ENCODE assay signal across 8 cellular contexts in the genomic region with DNA sequence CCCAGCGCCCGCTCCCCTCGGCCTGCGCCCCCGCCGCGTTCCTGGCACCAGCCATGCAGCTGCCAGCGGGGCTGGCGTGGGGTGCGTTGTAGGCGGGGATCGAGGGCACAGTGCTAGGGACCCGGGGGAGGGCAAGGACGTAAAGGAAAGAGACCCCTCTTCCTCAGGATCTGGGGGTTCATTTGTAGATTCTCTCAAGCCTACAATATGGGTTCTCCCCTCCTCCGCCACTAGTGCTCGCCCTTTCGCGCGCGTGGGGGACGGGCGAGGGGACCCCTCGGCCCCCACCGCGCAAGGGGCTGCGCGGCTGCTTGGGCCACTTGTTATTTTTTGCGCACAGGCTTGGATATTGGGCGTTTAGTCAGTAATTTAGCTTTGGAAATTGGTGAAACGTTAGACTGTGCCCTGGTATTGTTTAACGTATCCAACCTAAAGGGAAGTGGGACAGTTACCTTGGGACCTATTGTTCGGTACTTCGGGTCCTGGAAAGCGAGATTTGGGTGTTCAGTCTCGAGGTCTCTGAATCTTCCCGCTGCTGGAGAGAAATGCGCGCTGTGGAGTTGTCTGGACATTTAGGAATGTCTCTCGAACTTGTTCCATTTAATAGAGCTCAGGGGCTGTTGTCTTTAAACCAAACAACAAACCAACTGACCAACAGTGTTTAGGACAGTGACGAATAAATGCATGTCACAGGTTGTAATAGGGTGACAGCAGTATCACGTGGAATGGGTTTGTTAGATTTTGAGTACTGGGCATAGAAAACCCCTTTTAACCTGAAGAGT. TPM values are rescaled to one million over a fixed set of nuclear protein-coding genes. Genes with fewer than 3 reads are reported as not detected.
DNase-seq lines count a peak whose midpoint lies in the region; ATAC-seq lines count a peak whose summit lies in the region.

No MANE protein-coding gene starts in this region.

- no peaks in the 10 kb centered on the region for H3K27me3 ChIP-seq in trophoblast cell (ENCODE audit: insufficient read depth, low read length)

- peaks cover 6% of the 10 kb centered on the region for H3K4me1 Mint-ChIP-seq in T-helper 17 cell

- peak; percentile 21 for ATAC-seq in GM19397 (IDR thresholded peaks at IDR 0.05; ENCODE audit: unreplicated experiment)
- peak; percentile 23 for ATAC-seq in HG03432 (IDR thresholded peaks at IDR 0.05; ENCODE audit: unreplicated experiment)
- ATAC-seq in T-helper 17 cell = no peak

- H3K27ac Mint-ChIP-seq in T-helper 17 cell = no peak overlapping the region

- peak overlapping the region; percentile 97 for H3K4me2 ChIP-seq in trophoblast cell (ENCODE audit: low read length)

- H3K79me2 ChIP-seq in trophoblast cell (ENCODE audit: control insufficient read depth, insufficient read depth, low read length, poor library complexity) = peaks cover 8% of the 10 kb centered on the region

- no peak overlapping the region for H3K18ac ChIP-seq in trophoblast cell (ENCODE audit: low read length)

- H3K23ac ChIP-seq in trophoblast cell (ENCODE audit: low read length) = no peak overlapping the region

- H2AK5ac ChIP-seq in trophoblast cell (ENCODE audit: low read length) = no peak overlapping the region

- no peak overlapping the region for H3K27ac ChIP-seq in trophoblast cell (ENCODE audit: low read depth, low read length)

- H3K9ac ChIP-seq in trophoblast cell (ENCODE audit: low read length) = peak overlapping the region; percentile 4

- peaks cover 8% of the 10 kb centered on the region for H3K79me1 ChIP-seq in trophoblast cell (ENCODE audit: low read length)

- H2BK120ac ChIP-seq in trophoblast cell (ENCODE audit: insufficient read depth, low read length, poor library complexity) = no peak overlapping the region

- H3K4me3 Mint-ChIP-seq in T-helper 17 cell = peak overlapping the region; percentile 89

- no peak overlapping the region for H4K12ac ChIP-seq in trophoblast cell (ENCODE audit: low read depth, low read length)

- peaks cover 46% of the 10 kb centered on the region for H3K27me3 Mint-ChIP-seq in T-helper 17 cell

- DNase-seq in Daoy (ENCODE audit: low read depth) = peak; percentile 46
- DNase-seq in T-helper 17 cell = no peak
- DNase-seq in germinal center (ENCODE audit: low spot score) = peak; percentile 27
- peak in 1 of 2 donors; percentile 17 for DNase-seq in trophoblast cell
- DNase-seq in HUDEP-2 (lab: John Stamatoyannopoulos, UW; ENCODE audit: unreplicated experiment in 76 of 76) = no peak
- DNase-seq in activated CD4-positive, alpha-beta T cell treated with anti-CD3 and anti-CD28 coated beads for 48 hours = no peak

- peak overlapping the region; percentile 85 for H3K4me3 ChIP-seq in trophoblast cell (ENCODE audit: low read depth, low read length)

- H3K14ac ChIP-seq in trophoblast cell (ENCODE audit: low read length) = no peak overlapping the region

- peak overlapping the region; percentile 53 for H2AFZ ChIP-seq in trophoblast cell (ENCODE audit: insufficient read depth, low read length, poor library complexity)

- H3K9me3 ChIP-seq in T-helper 17 cell (ENCODE audit: control insufficient read depth, low read length, poor library complexity, severe bottlenecking) = no peaks in the 10 kb centered on the region
- H3K9me3 ChIP-seq in trophoblast cell (ENCODE audit: insufficient read depth, low read depth, low read length) = no peaks in the 10 kb centered on the region

- H3K4ac ChIP-seq in trophoblast cell (ENCODE audit: low read depth, low read length) = no peak overlapping the region

- no CpG with 5 or more reads among the region's 41 CpGs for WGBS in trophoblast cell (ENCODE audit: extremely low coverage, insufficient coverage, insufficient read length)

- no peaks in the 10 kb centered on the region for H3K36me3 Mint-ChIP-seq in T-helper 17 cell (ENCODE audit: low read depth)

- H2BK5ac ChIP-seq in trophoblast cell (ENCODE audit: low read depth, low read length, poor library complexity) = no peak overlapping the region

- no peak overlapping the region for H4K8ac ChIP-seq in trophoblast cell (ENCODE audit: low read depth, low read length)

- no peak overlapping the region for H2BK12ac ChIP-seq in trophoblast cell (ENCODE audit: low read length)

- H3K4me1 ChIP-seq in trophoblast cell (ENCODE audit: control insufficient read depth in 1 of 2, insufficient read depth in 2 of 2, low read length in 2 of 2) = no peaks in the 10 kb centered on the region

- no peak overlapping the region for H4K91ac ChIP-seq in trophoblast cell (ENCODE audit: low read depth, low read length)

- no peaks in the 10 kb centered on the region for H3K36me3 ChIP-seq in trophoblast cell (ENCODE audit: control insufficient read depth in 1 of 2, insufficient read depth in 2 of 2, low read length in 2 of 2)

RNA-seq across cellular contexts. Expression of a gene that starts 0.8 kb away (rescaled TPM):
- 14.1 and 14.3 TPM in 2 replicates for total RNA-seq in Daoy (2014; rRNA removed; shearing (Covaris generic))
- total RNA-seq in T-helper 17 cell = 1 to 10 TPM; 1.7 to 4.6 TPM
- polyA plus RNA-seq in trophoblast cell (2013) = 5.5 and 6.3 TPM in 2 replicates

Comparison
In these comparisons a context has a peak if more than half of its experiments do, and no peak if none do; other contexts are left out.
1. DNase-seq: peak in Daoy (single experiment) and germinal center (single experiment); none in T-helper 17 cell (0 of 3), HUDEP-2 (0 of 76) and activated CD4-positive, alpha-beta T cell treated with anti-CD3 and anti-CD28 coated beads for 48 hours (single experiment).